In genomic region chr7:44194562-44195145, GRCh38 we compare ENCODE assay signal across 2 cellular contexts.
TF ChIP-seq lines count a peak whose summit lies in the region.

No MANE protein-coding gene starts in this region.

TF ChIP-seq in HCT116, 20 proteins besides CTCF, POLR2A, EP300 and RAD21:
- no peak for TF ChIP-seq SRF (IDR thresholded peaks at IDR 0.05; ENCODE audit: low read depth)
- no peak for TF ChIP-seq TCF7L2 (IDR thresholded peaks at IDR 0.05; ENCODE audit: borderline replicate concordance, extremely low read depth, insufficient read depth, insufficient read length)
- TF ChIP-seq YY1 (IDR thresholded peaks at IDR 0.05; ENCODE audit: extremely low read depth, insufficient replicate concordance, low read depth, low read length): no peak
- TF ChIP-seq ZFX (IDR thresholded peaks at IDR 0.05): no peak
- TF ChIP-seq CEBPB (IDR thresholded peaks at IDR 0.05; ENCODE audit: low read depth): no peak
- no peak for TF ChIP-seq ATF3 (IDR thresholded peaks at IDR 0.05)
- no peak for TF ChIP-seq SP1 (IDR thresholded peaks at IDR 0.05; ENCODE audit: low read depth)
- no peak for TF ChIP-seq FOSL1 (IDR thresholded peaks at IDR 0.05; ENCODE audit: low read depth)
- no peak for TF ChIP-seq ZBTB33 (IDR thresholded peaks at IDR 0.05; ENCODE audit: extremely low read depth, insufficient replicate concordance, low read length)
- TF ChIP-seq CBX3 (IDR thresholded peaks at IDR 0.05; ENCODE audit: low read depth): no peak
- TF ChIP-seq JUND (IDR thresholded peaks at IDR 0.05): no peak
- no peak for TF ChIP-seq MAX (IDR thresholded peaks at IDR 0.05)
- no peak for TF ChIP-seq EZH2 (IDR thresholded peaks at IDR 0.05)
- no peak for TF ChIP-seq SIN3A (IDR thresholded peaks at IDR 0.05; ENCODE audit: low read depth)
- no peak for TF ChIP-seq ZNF274 (IDR thresholded peaks at IDR 0.05; ENCODE audit: low read depth, low read length)

TF ChIP-seq in K562, 482 proteins besides CTCF, POLR2A, EP300 and RAD21:
- TF ChIP-seq NFIX (CRISPR knock-in tag; IDR thresholded peaks at IDR 0.05; ENCODE audit: low read depth) (no peak), FUS (optimal IDR thresholded peaks at IDR 0.05; ENCODE audit: low read depth, low read length) (no peak), SRSF7 (optimal IDR thresholded peaks at IDR 0.05; ENCODE audit: low read depth, low read length) (no peak), ZNF277 (CRISPR knock-in tag; IDR thresholded peaks at IDR 0.05; ENCODE audit: borderline replicate concordance) (no peak), RB1 (IDR thresholded peaks at IDR 0.05; ENCODE audit: low read depth) (no peak), POLR3A (IDR thresholded peaks at IDR 0.05; ENCODE audit: borderline replicate concordance, extremely low read depth, insufficient read depth, insufficient read length) (no peak), ELK1 (CRISPR knock-in tag; IDR thresholded peaks at IDR 0.05) (no peak), VEZF1 (CRISPR knock-in tag; IDR thresholded peaks at IDR 0.05) (no peak)
